Comparison of ENCODE assay signal across 29 cellular contexts in the genomic region with DNA sequence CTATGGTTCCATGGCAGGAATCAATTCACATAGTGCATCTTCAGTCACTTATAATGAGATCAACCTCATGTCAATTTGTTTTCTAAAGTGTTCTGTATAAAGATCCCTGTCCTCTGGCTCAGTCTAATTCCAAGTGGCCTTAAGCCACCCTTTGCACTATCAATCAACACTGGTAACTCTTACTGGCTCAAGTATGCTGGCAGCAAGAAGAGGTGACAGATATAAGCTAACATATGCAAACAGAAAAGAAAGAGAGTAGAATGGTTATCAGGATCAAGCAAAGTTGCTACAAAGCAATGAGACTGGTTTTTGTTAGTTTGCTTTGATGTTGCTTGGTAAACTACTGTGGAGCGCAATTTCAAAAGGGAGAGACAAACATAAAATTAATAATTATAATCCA.
"Had no signal": no experiment of that assay in that cellular context is flagged by ENCODE, and none has a peak within 500 bp of the region (broad histone marks: within the 10 kb centered on the region; RNA-seq: fewer than 3 reads in every experiment).

No MANE protein-coding gene starts in this region.

- H3K4me3 ChIP-seq: body of pancreas, esophagus squamous epithelium, gastroesophageal sphincter had no signal

- ATAC-seq: activated T-cell treated with anti-CD3 and anti-CD28 coated beads, Interleukin-2, amount 50 U/mL, for 4 hours; activated T-helper 17 cell treated with anti-CD3 and anti-CD28 coated beads, Interleukin-2, amount 50 U/mL, for 72 hours; body of pancreas; gastroesophageal sphincter; WTC11 had no signal

- H3K4me3 Mint-ChIP-seq: activated CD4-positive, alpha-beta memory T cell treated with anti-CD3 and anti-CD28 coated beads, Interleukin-2, amount 10 ng/mL, durations not matched to agents 7 days and 5 days; activated CD4-positive, alpha-beta T cell treated with anti-CD3 and anti-CD28 coated beads, Interleukin-2, amount 10 ng/mL, durations not matched to agents 7 days and 5 days; activated naive CD8-positive, alpha-beta T cell; activated T-cell treated with anti-CD3 and anti-CD28 coated beads, Interleukin-2, amount 50 U/mL, for 4 hours; activated T-helper 17 cell treated with anti-CD3 and anti-CD28 coated beads, Interleukin-2, amount 50 U/mL, for 72 hours; endodermal cell; WTC11 had no signal

- H3K36me3 Mint-ChIP-seq: WTC11 had no signal

- DNase-seq: activated CD4-positive, alpha-beta memory T cell treated with anti-CD3 and anti-CD28 coated beads, Interleukin-2, amount 10 ng/mL, durations not matched to agents 7 days and 5 days; activated CD4-positive, alpha-beta T cell treated with anti-CD3 and anti-CD28 coated beads for 1 hour; activated CD4-positive, alpha-beta T cell treated with anti-CD3 and anti-CD28 coated beads for 4 hours; activated CD4-positive, alpha-beta T cell treated with anti-CD3 and anti-CD28 coated beads, Interleukin-2, amount 10 ng/mL, durations not matched to agents 7 days and 5 days; activated CD4-positive, alpha-beta T cell treated with anti-CD3 and anti-CD28 coated beads, Interleukin-2, amount 50 U/mL, for 4 hours; activated CD8-positive, alpha-beta memory T cell treated with anti-CD3 and anti-CD28 coated beads, Interleukin-2, amount 50 U/mL, for 48 hours; activated effector memory CD4-positive, alpha-beta T cell treated with Interleukin-2 at 50 U/mL for 16 hours; activated gamma-delta T cell treated with Interleukin-2 at 50 U/mL for 16 hours; activated naive CD4-positive, alpha-beta T cell treated with anti-CD3 and anti-CD28 coated beads, Interleukin-2, amount 50 U/mL, for 16 hours; activated naive CD4-positive, alpha-beta T cell treated with Interleukin-2 at 50 U/mL for 16 hours; activated T-cell treated with anti-CD3 and anti-CD28 coated beads for 4 hours; activated T-cell treated with anti-CD3 and anti-CD28 coated beads, Interleukin-2, amount 50 U/mL, for 4 hours; amniotic stem cell; anterior cingulate cortex; body of pancreas; caudate nucleus; cortex of kidney; effector CD8-positive, alpha-beta T cell; endodermal cell; esophagus squamous epithelium; foreskin melanocyte; T-helper 1 cell; T-helper 2 cell had no signal

- H3K36me3 ChIP-seq: esophagus squamous epithelium, gastroesophageal sphincter had no signal

- H3K9me3 ChIP-seq: body of pancreas, esophagus squamous epithelium, gastroesophageal sphincter had no signal

- H3K27ac Mint-ChIP-seq: activated CD4-positive, alpha-beta memory T cell treated with anti-CD3 and anti-CD28 coated beads, Interleukin-2, amount 10 ng/mL, durations not matched to agents 7 days and 5 days; activated CD4-positive, alpha-beta T cell treated with anti-CD3 and anti-CD28 coated beads, Interleukin-2, amount 10 ng/mL, durations not matched to agents 7 days and 5 days; activated naive CD8-positive, alpha-beta T cell; activated T-helper 17 cell treated with anti-CD3 and anti-CD28 coated beads, Interleukin-2, amount 50 U/mL, for 72 hours; WTC11 had no signal

- H3K27me3 ChIP-seq: body of pancreas, esophagus squamous epithelium, gastroesophageal sphincter had no signal

- H3K27ac ChIP-seq: body of pancreas, esophagus squamous epithelium, gastroesophageal sphincter, VCaP had no signal

- H3K9me3 Mint-ChIP-seq: activated CD4-positive, alpha-beta memory T cell treated with anti-CD3 and anti-CD28 coated beads, Interleukin-2, amount 10 ng/mL, durations not matched to agents 7 days and 5 days; activated CD4-positive, alpha-beta T cell treated with anti-CD3 and anti-CD28 coated beads, Interleukin-2, amount 10 ng/mL, durations not matched to agents 7 days and 5 days; activated T-cell treated with anti-CD3 and anti-CD28 coated beads, Interleukin-2, amount 50 U/mL, for 4 hours; endodermal cell; WTC11 had no signal

- H3K27me3 Mint-ChIP-seq: activated CD4-positive, alpha-beta memory T cell treated with anti-CD3 and anti-CD28 coated beads, Interleukin-2, amount 10 ng/mL, durations not matched to agents 7 days and 5 days; activated CD4-positive, alpha-beta T cell treated with anti-CD3 and anti-CD28 coated beads, Interleukin-2, amount 10 ng/mL, durations not matched to agents 7 days and 5 days; activated naive CD8-positive, alpha-beta T cell; activated T-helper 17 cell treated with anti-CD3 and anti-CD28 coated beads, Interleukin-2, amount 50 U/mL, for 72 hours had no signal

- H3K4me1 ChIP-seq: body of pancreas, esophagus squamous epithelium, gastroesophageal sphincter had no signal

- FAIRE-seq: colon had no signal
